Comparison of ENCODE assay signal across 8 cellular contexts in the genomic region with DNA sequence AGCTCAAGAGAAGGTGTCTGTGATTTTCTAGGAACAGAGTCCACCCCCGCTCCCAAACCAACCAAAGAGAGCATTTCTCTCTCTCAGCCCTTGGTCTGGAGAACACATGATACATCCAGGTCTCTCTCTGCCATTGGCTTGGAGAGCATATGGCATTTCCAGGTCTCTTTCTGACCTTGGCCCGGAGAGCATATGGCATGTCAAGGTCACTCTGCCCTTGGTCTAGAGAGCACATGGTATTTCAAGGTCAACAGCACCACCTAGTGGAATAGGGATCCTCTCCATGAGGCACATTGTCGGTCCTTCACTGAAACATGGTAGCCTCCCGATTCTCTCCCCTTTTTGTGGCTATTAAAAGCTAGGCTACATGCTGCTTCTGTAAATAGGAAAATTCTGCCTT.
A peak's percentile ranks its signal among the peaks of the same experiment; 100 is the strongest.
DNase-seq lines count a peak whose midpoint lies in the region; ATAC-seq, FAIRE-seq and TF ChIP-seq lines count a peak whose summit lies in the region.

No MANE protein-coding gene starts in this region.

- no peaks in the 10 kb centered on the region for H3K27me3 ChIP-seq in testis
- no peaks in the 10 kb centered on the region for H3K27me3 ChIP-seq in CD4-positive, alpha-beta memory T cell (ENCODE audit: insufficient read depth, low read length)

- CTCF ChIA-PET in CD4-positive, alpha-beta memory T cell (lab: Charles Lee; ENCODE audit: partially characterized antibody), result no interaction called here

- TF ChIP-seq CTCF in GM12875 (IDR thresholded peaks at IDR 0.05; ENCODE audit: borderline replicate concordance, insufficient read depth, low read depth, low read length), result peak; percentile 53; the same call in 1 of the 2 replicates
- peak; percentile 19 for TF ChIP-seq CTCF in cardiac fibroblast (IDR thresholded peaks at IDR 0.05; ENCODE audit: low read depth, low read length)
- peak in 1 of 3 experiments; percentile 30 for TF ChIP-seq CTCF in testis (IDR thresholded peaks at IDR 0.05)

- no peak overlapping the region for H3K4me3 Mint-ChIP-seq in CD4-positive, alpha-beta memory T cell

- no peaks in the 10 kb centered on the region for H3K27me3 Mint-ChIP-seq in CD4-positive, alpha-beta memory T cell

- TF ChIP-seq POLR2A in testis (IDR thresholded peaks at IDR 0.05), result no peak

- peaks cover 0 to 18% (median under 1%) of the 10 kb centered on the region in 8 donors for H3K9me3 Mint-ChIP-seq in CD4-positive, alpha-beta memory T cell

- H3K4me1 Mint-ChIP-seq in CD4-positive, alpha-beta memory T cell, result no peaks in the 10 kb centered on the region

- no peaks in the 10 kb centered on the region for H3K36me3 ChIP-seq in testis (ENCODE audit: low read depth, missing control alignments)
- H3K36me3 ChIP-seq in CD4-positive, alpha-beta memory T cell (ENCODE audit: insufficient read depth, low read length), result no peaks in the 10 kb centered on the region

- no peaks in the 10 kb centered on the region for H3K9me3 ChIP-seq in testis
- H3K9me3 ChIP-seq in CD4-positive, alpha-beta memory T cell (ENCODE audit: control insufficient read depth in 1 of 2, low read length in 2 of 2), result no peaks in the 10 kb centered on the region

- H3K4me3 ChIP-seq in GM12875 (ENCODE audit: low read depth, low read length), result no peak overlapping the region
- no peak overlapping the region for H3K4me3 ChIP-seq in cardiac fibroblast (replicated peaks in 1 of 2; ENCODE audit: low read depth in 2 of 2, low read length in 2 of 2)
- no peak overlapping the region for H3K4me3 ChIP-seq in testis
- no peak overlapping the region for H3K4me3 ChIP-seq in CD4-positive, alpha-beta memory T cell (ENCODE audit: low read length in 2 of 2)

- DNase-seq in NAMALWA (ENCODE audit: low spot score), result peak; percentile 75
- DNase-seq in cardiac fibroblast (ENCODE audit: low read depth in 2 of 2), result peak in 1 of 2 donors; percentile 35
- DNase-seq in testis, result peak; percentile 30
- DNase-seq in CD4-positive, alpha-beta memory T cell, result no peak

- H3K36me3 Mint-ChIP-seq in CD4-positive, alpha-beta memory T cell, result no peaks in the 10 kb centered on the region

- no peaks in the 10 kb centered on the region for H3K4me1 ChIP-seq in testis
- no peaks in the 10 kb centered on the region for H3K4me1 ChIP-seq in CD4-positive, alpha-beta memory T cell (ENCODE audit: insufficient read depth, low read length)

- no peak overlapping the region for H3K27ac ChIP-seq in testis
- no peak overlapping the region for H3K27ac ChIP-seq in CD4-positive, alpha-beta memory T cell (ENCODE audit: low read depth, low read length)

- POLR2A ChIA-PET in CD4-positive, alpha-beta memory T cell (lab: Charles Lee; ENCODE audit: partially characterized antibody), result no interaction called here

- ATAC-seq in GM18870 (IDR thresholded peaks at IDR 0.05; ENCODE audit: unreplicated experiment) (no peak), HG03457 (IDR thresholded peaks at IDR 0.05; ENCODE audit: unreplicated experiment) (no peak)

- no peak overlapping the region for H3K27ac Mint-ChIP-seq in CD4-positive, alpha-beta memory T cell

- intact Hi-C loops in testis (cut with DNase I; ENCODE audit: low total_unique reads), result no loop called here
- intact Hi-C loops in CD4-positive, alpha-beta memory T cell (cut with micrococcal nuclease), result no loop called here

- 25 to 47% methylated on average over 4 of the region's 4 CpGs for WGBS in testis, 2 donors

- FAIRE-seq in A204.1 (lab: Jason Lieb, UNC), result peak; percentile 3

Comparison
In these comparisons a context has a peak if more than half of its experiments do, and no peak if none do; other contexts are left out.
1. DNase-seq: peak in NAMALWA (single experiment) and testis (single experiment); none in CD4-positive, alpha-beta memory T cell (0 of 5).